Comparison of ENCODE assay signal across 21 cellular contexts in the genomic region with DNA sequence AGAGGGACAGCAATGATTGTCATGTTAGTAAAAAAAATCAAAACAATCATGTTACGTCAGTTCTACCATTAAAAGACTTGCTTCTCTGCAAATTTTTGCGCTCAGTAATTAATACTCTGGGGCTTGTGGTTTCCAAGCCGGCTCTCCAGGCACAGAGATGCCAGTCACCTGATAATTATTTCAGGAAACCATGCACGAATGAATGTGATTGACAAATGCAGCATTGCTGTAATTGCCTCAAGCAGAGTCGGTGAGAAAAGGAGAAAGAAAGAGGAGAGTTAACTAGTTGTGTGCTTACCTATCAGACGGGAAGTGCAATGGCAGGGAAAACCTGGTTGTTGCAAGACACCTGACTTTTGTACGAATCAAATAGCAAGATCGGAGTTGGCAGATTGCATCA.
"Had no signal": no experiment of that assay in that cellular context is flagged by ENCODE, and none has a peak within 500 bp of the region (broad histone marks: within the 10 kb centered on the region; RNA-seq: fewer than 3 reads in every experiment).

No MANE protein-coding gene starts in this region.

- H3K27me3 ChIP-seq: ovary, sigmoid colon, suprapubic skin, tibial artery, upper lobe of right lung had no signal

- H3K36me3 ChIP-seq: left ventricle myocardium inferior, ovary, sigmoid colon, spleen, suprapubic skin, thoracic aorta, tibial artery, upper lobe of right lung had no signal

- FAIRE-seq: small intestine, urothelium cell line had no signal

- DNase-seq: islet precursor cell; left ventricle myocardium inferior; mesendoderm; naive B cell; natural killer cell; nephron progenitor cell; ovary; right cardiac atrium; sigmoid colon; small intestine; spleen; stimulated activated CD4-positive, alpha-beta T cell treated with anti-CD3 and anti-CD28 coated beads, Interleukin-4, amount 100 ng/mL, for 24 hours; stimulated activated naive CD4-positive, alpha-beta T cell; tibial artery; trophoblast cell; upper lobe of right lung had no signal

- H3K27ac ChIP-seq: left ventricle myocardium inferior, ovary, sigmoid colon, spleen, suprapubic skin, thoracic aorta, tibial artery, upper lobe of right lung had no signal

- ATAC-seq: natural killer cell; right cardiac atrium; stimulated activated effector memory CD8-positive, alpha-beta T cell treated with anti-CD3 and anti-CD28 coated beads, Interleukin-12 subunit alpha, Interleukin-12 subunit beta, amount 100 ng/mL, for 72 hours; upper lobe of right lung had no signal

- H3K4me1 ChIP-seq: left ventricle myocardium inferior, sigmoid colon, spleen, suprapubic skin, tibial artery, upper lobe of right lung had no signal

- H3K4me3 ChIP-seq: left ventricle myocardium inferior, lung, ovary, sigmoid colon, spleen, suprapubic skin, thoracic aorta, tibial artery, upper lobe of right lung had no signal

- H3K9me3 ChIP-seq: left ventricle myocardium inferior, ovary, sigmoid colon, spleen, suprapubic skin, thoracic aorta, tibial artery, upper lobe of right lung had no signal
